Comparison of ENCODE assay signal across 7 cellular contexts in genomic region chr19:50679177-50680125, GRCh38. TPM values are rescaled to one million over a fixed set of nuclear protein-coding genes. Genes with fewer than 3 reads are reported as not detected.
DNase-seq lines count a peak whose midpoint lies in the region; ATAC-seq and TF ChIP-seq lines count a peak whose summit lies in the region.

No MANE protein-coding gene starts in this region.

- peaks cover 5% of the 10 kb centered on the region for H4K20me1 ChIP-seq in osteoblast (ENCODE audit: insufficient read depth, low read length)

- H3K27me3 ChIP-seq in osteoblast (ENCODE audit: insufficient read depth, low read length) (no peaks in the 10 kb centered on the region), testis (no peaks in the 10 kb centered on the region)

- no peaks in the 10 kb centered on the region for H3K79me2 ChIP-seq in osteoblast (ENCODE audit: insufficient read depth, low read length)

- TF ChIP-seq CTCF in fibroblast of villous mesenchyme (IDR thresholded peaks at IDR 0.05; ENCODE audit: insufficient read depth, low read depth, low read length), result no peak
- no peak for TF ChIP-seq CTCF in osteoblast (IDR thresholded peaks at IDR 0.05; ENCODE audit: extremely low read depth, low read depth, low read length)
- no peak for TF ChIP-seq CTCF in testis (IDR thresholded peaks at IDR 0.05)

- no peak overlapping the region for H3K4me3 ChIP-seq in fibroblast of villous mesenchyme (ENCODE audit: low read depth, low read length)
- H3K4me3 ChIP-seq in osteoblast (ENCODE audit: insufficient read depth, low read length), result no peak overlapping the region
- H3K4me3 ChIP-seq in testis, result no peak overlapping the region

- DNase-seq in RPMI7951 (ENCODE audit: low read depth) (peak; percentile 78), fibroblast of villous mesenchyme (ENCODE audit: low read depth) (peak; percentile 48), osteoblast (ENCODE audit: insufficient read length, low spot score, missing footprints) (peak; percentile 99), testis (peak; percentile 85)
- peak; percentile 79 to 84 for DNase-seq in activated T-cell treated with anti-CD3 and anti-CD28 coated beads, Interleukin-2, amount 50 U/mL, for 72 hours

- ATAC-seq in GM18505 (IDR thresholded peaks at IDR 0.05; ENCODE audit: unreplicated experiment), result peak; percentile 81
- ATAC-seq in HG03378 (IDR thresholded peaks at IDR 0.05; ENCODE audit: unreplicated experiment), result peak; percentile 75
- ATAC-seq in activated T-cell treated with anti-CD3 and anti-CD28 coated beads, Interleukin-2, amount 50 U/mL, for 72 hours (replicated peaks in 1 of 2), result peak; percentile 98 to 99

- WGBS in testis, 2 donors, result 10 to 15% methylated on average over 23 of the region's 23 CpGs

- peaks cover 12% of the 10 kb centered on the region for H3K4me1 Mint-ChIP-seq in activated T-cell treated with anti-CD3 and anti-CD28 coated beads, Interleukin-2, amount 50 U/mL, for 72 hours (ENCODE audit: low read depth)

- no peaks in the 10 kb centered on the region for H3K9me3 ChIP-seq in osteoblast (ENCODE audit: low read depth, low read length)
- H3K9me3 ChIP-seq in testis, result no peaks in the 10 kb centered on the region

- H3K27me3 Mint-ChIP-seq in activated T-cell treated with anti-CD3 and anti-CD28 coated beads, Interleukin-2, amount 50 U/mL, for 72 hours (ENCODE audit: low read depth), result peaks cover 62% of the 10 kb centered on the region

- H3K4me3 Mint-ChIP-seq in activated T-cell treated with anti-CD3 and anti-CD28 coated beads, Interleukin-2, amount 50 U/mL, for 72 hours, result no peak overlapping the region

- no peak overlapping the region for H3K27ac ChIP-seq in osteoblast (ENCODE audit: low read depth, low read length)
- no peak overlapping the region for H3K27ac ChIP-seq in testis

- no peak overlapping the region for H3K4me2 ChIP-seq in osteoblast (ENCODE audit: insufficient read depth, low read length)

- no peaks in the 10 kb centered on the region for H3K4me1 ChIP-seq in osteoblast (ENCODE audit: insufficient read depth, low read length)
- H3K4me1 ChIP-seq in testis, result no peaks in the 10 kb centered on the region

- intact Hi-C loops in testis (cut with DNase I; ENCODE audit: low total_unique reads), result no loop called here

- H3K36me3 ChIP-seq in osteoblast (ENCODE audit: insufficient read depth, low read length) (no peaks in the 10 kb centered on the region), testis (ENCODE audit: low read depth, missing control alignments) (no peaks in the 10 kb centered on the region)

- no peak overlapping the region for H2AFZ ChIP-seq in osteoblast (ENCODE audit: low read length)

- TF ChIP-seq POLR2A in GM18505 (IDR thresholded peaks at IDR 0.05; ENCODE audit: borderline replicate concordance, extremely low read depth, insufficient read depth, insufficient read length) (no peak), testis (IDR thresholded peaks at IDR 0.05) (no peak)

- H3K27ac Mint-ChIP-seq in activated T-cell treated with anti-CD3 and anti-CD28 coated beads, Interleukin-2, amount 50 U/mL, for 72 hours, result no peak overlapping the region

- peaks cover 0 to 3% of the 10 kb centered on the region in 2 donors for H3K9me3 Mint-ChIP-seq in activated T-cell treated with anti-CD3 and anti-CD28 coated beads, Interleukin-2, amount 50 U/mL, for 72 hours

- H3K36me3 Mint-ChIP-seq in activated T-cell treated with anti-CD3 and anti-CD28 coated beads, Interleukin-2, amount 50 U/mL, for 72 hours (ENCODE audit: insufficient read depth in 2 of 2), result no peaks in the 10 kb centered on the region

RNA-seq across cellular contexts. Expression of gene C19orf81, which starts 30.2 kb away (rescaled TPM):
- not detected in 2 replicates for total RNA-seq in RPMI7951 (2014; rRNA removed; shearing (Covaris generic))
- total RNA-seq in activated T-cell treated with anti-CD3 and anti-CD28 coated beads, Interleukin-2, amount 50 U/mL, for 72 hours, result 1 to 10 TPM; 5.1 to 5.7 TPM
- total RNA-seq in fibroblast of villous mesenchyme (0.97 TPM in 1 of 2 replicates, not detected in the other), osteoblast (not detected in 2 replicates), testis (10 to 100 TPM in 1 of 2 donors, 1 to 10 TPM in 1; 5.4 to 10.2 TPM)
- polyA plus RNA-seq in testis (ENCODE audit: insufficient read depth, low read depth, low replicate concordance), result 11.7 TPM

RNA-seq across cellular contexts. Expression of gene SYT3, which starts 39.8 kb away (rescaled TPM):
- not detected in 2 replicates for total RNA-seq in RPMI7951 (2014; rRNA removed; shearing (Covaris generic))
- under 1 TPM; 0.41 to 0.72 TPM for total RNA-seq in activated T-cell treated with anti-CD3 and anti-CD28 coated beads, Interleukin-2, amount 50 U/mL, for 72 hours
- under 0.01 TPM in 1 of 2 replicates, not detected in the other for total RNA-seq in fibroblast of villous mesenchyme
- total RNA-seq in osteoblast, result 0.36 TPM in 1 of 2 replicates, not detected in the other
- total RNA-seq in testis, result 1 to 10 TPM; 2.5 to 5.5 TPM
- 3.3 TPM for polyA plus RNA-seq in testis (ENCODE audit: insufficient read depth, low read depth, low replicate concordance)

RNA-seq across cellular contexts. Expression of gene SHANK1, which starts 40.2 kb away (rescaled TPM):
- total RNA-seq in RPMI7951 (2014; rRNA removed; shearing (Covaris generic)), result 3.9 and 4.9 TPM in 2 replicates
- under 1 TPM in 1 of 2 donors, not detected in 1; 0.07 TPM for total RNA-seq in activated T-cell treated with anti-CD3 and anti-CD28 coated beads, Interleukin-2, amount 50 U/mL, for 72 hours
- total RNA-seq in fibroblast of villous mesenchyme (7.4 and 7.8 TPM in 2 replicates), osteoblast (0.88 and 1.1 TPM in 2 replicates), testis (1 to 10 TPM; 4.5 to 5.4 TPM)
- polyA plus RNA-seq in testis (ENCODE audit: insufficient read depth, low read depth, low replicate concordance), result 4.1 TPM

RNA-seq across cellular contexts. Expression of gene CLEC11A, which starts 43.7 kb away (rescaled TPM):
- 149 and 186 TPM in 2 replicates for total RNA-seq in RPMI7951 (2014; rRNA removed; shearing (Covaris generic))
- 1 to 10 TPM; 2.0 to 3.4 TPM for total RNA-seq in activated T-cell treated with anti-CD3 and anti-CD28 coated beads, Interleukin-2, amount 50 U/mL, for 72 hours
- total RNA-seq in fibroblast of villous mesenchyme (18.6 and 25.4 TPM in 2 replicates), osteoblast (19.7 and 23.5 TPM in 2 replicates), testis (10 to 100 TPM; 14.3 to 20.6 TPM)
- polyA plus RNA-seq in testis (ENCODE audit: insufficient read depth, low read depth, low replicate concordance), result 16.9 TPM

Comparison
In these comparisons a context has a peak if more than half of its experiments do, and no peak if none do; other contexts are left out.
1. DNase-seq: peak in every context shown above with its lines; median percentile 99 in osteoblast; 85 in testis; 82 in activated T-cell treated with anti-CD3 and anti-CD28 coated beads, Interleukin-2, amount 50 U/mL, for 72 hours; 78 in RPMI7951; 48 in fibroblast of villous mesenchyme.